ENCODE assay signal across 18 cellular contexts in genomic region chr17:7289256-7290032, GRCh38. TPM values are rescaled to one million over a fixed set of nuclear protein-coding genes. Genes with fewer than 3 reads are reported as not detected.
DNase-seq lines count a peak whose midpoint lies in the region; ATAC-seq and TF ChIP-seq lines count a peak whose summit lies in the region.
"Had no signal": no experiment of that assay in that cellular context is flagged by ENCODE, and none has a peak within 500 bp of the region (broad histone marks: within the 10 kb centered on the region; RNA-seq: fewer than 3 reads in every experiment).

No MANE protein-coding gene starts in this region.

- ATAC-seq in left ventricle myocardium superior = peak; percentile 33
- ATAC-seq in psoas muscle = peak; percentile 24 to 48 (median 37)
- ATAC-seq in GM21423 (IDR thresholded peaks at IDR 0.05; ENCODE audit: unreplicated experiment) = no peak
- ATAC-seq in left lobe of liver = no peak

- TF ChIP-seq CTCF in GM10266 (IDR thresholded peaks at IDR 0.05; ENCODE audit: control insufficient read depth, insufficient read depth, low read depth, missing control alignments) (no peak), psoas muscle (IDR thresholded peaks at IDR 0.05) (no peak)

- H3K9me3 ChIP-seq in psoas muscle = no peaks in the 10 kb centered on the region
- H3K9me3 ChIP-seq: Caco-2 had no signal

- peaks cover 27% of the 10 kb centered on the region for H3K4me1 ChIP-seq in psoas muscle

- 32 to 62% (median 38%) methylated on average over 10 to 18 of the region's 18 CpGs for WGBS in psoas muscle, 3 donors

- H3K27ac ChIP-seq in psoas muscle = peak overlapping the region; percentile 46
- H3K27ac ChIP-seq: PC-9 had no signal

- peak; percentile 14 for DNase-seq in GM10266 (ENCODE audit: extremely low spot score)
- peak; percentile 15 for DNase-seq in epidermal melanocyte (ENCODE audit: insufficient read length, low spot score)
- DNase-seq in left ventricle myocardium superior = peak; percentile 37
- peak in 1 of 2 donors; percentile 79 for DNase-seq in psoas muscle
- DNase-seq in NCI-H2171 (lab: John Stamatoyannopoulos, UW) = no peak
- DNase-seq in left lobe of liver (ENCODE audit: low spot score) = no peak
- no peak for DNase-seq in MV-4-11 (lab: John Stamatoyannopoulos, UW)
- DNase-seq: ACHN, Caco-2, GOT3, HFFc6, KBM-7, NCI-H1436 treated with DMSO at 0.1 percent for 48 hours, NCI-H2029 treated with DMSO at 0.1 percent for 48 hours, NCI-H510A, PC-9 had no signal

- H3K36me3 ChIP-seq in psoas muscle (ENCODE audit: insufficient read depth in 1 of 2, low read depth in 1 of 2) = peaks cover 0 to 34% of the 10 kb centered on the region in 2 donors

- intact Hi-C loops in left ventricle myocardium superior (cut with micrococcal nuclease) (no loop called here), psoas muscle (cut with DNase I) (no loop called here)

- no peak overlapping the region for H3K4me3 ChIP-seq in psoas muscle
- H3K4me3 ChIP-seq: PC-9 had no signal

- peaks cover 0 to 9% (median 0%) of the 10 kb centered on the region in 3 donors for H3K27me3 ChIP-seq in psoas muscle (ENCODE audit: insufficient read depth in 3 of 3, low read length in 2 of 3)

RNA-seq across cellular contexts. Expression of gene YBX2, which starts 5.0 kb away (rescaled TPM):
- total RNA-seq in left ventricle myocardium superior (0.77 TPM), psoas muscle (1 to 10 TPM in 1 of 4 donors, under 1 TPM in 3; 0.37 to 1.0 (median 0.75) TPM), left lobe of liver (0.81 TPM)
- polyA plus RNA-seq in psoas muscle = 1 to 10 TPM in 1 of 3 donors, under 1 TPM in 2; 0.14 to 1.8 (median 0.21) TPM
- total RNA-seq: HFFc6 had no signal

RNA-seq across cellular contexts. Expression of gene SLC2A4, which starts 7.9 kb away (rescaled TPM):
- total RNA-seq in left ventricle myocardium superior (170 TPM), psoas muscle (100 to 1,000 TPM in 3 of 4 donors, 10 to 100 TPM in 1; 50.9 to 257 (median 139) TPM), left lobe of liver (0.48 TPM)
- 100 to 1,000 TPM in 1 of 3 donors, 10 to 100 TPM in 2; 19.4 to 127 (median 33.8) TPM for polyA plus RNA-seq in psoas muscle

RNA-seq across cellular contexts. Expression of gene EIF5A, which starts 18.0 kb away (rescaled TPM):
- total RNA-seq in left ventricle myocardium superior = 311 TPM
- 100 to 1,000 TPM; 293 to 730 (median 567) TPM for total RNA-seq in psoas muscle
- 1,000 to 10,000 TPM in 1 of 3 donors, 100 to 1,000 TPM in 2; 468 to 1,107 (median 518) TPM for polyA plus RNA-seq in psoas muscle
- total RNA-seq in left lobe of liver = 242 TPM

RNA-seq across cellular contexts. Expression of gene GPS2, which starts 25.7 kb away (rescaled TPM):
- 75.0 TPM for total RNA-seq in left ventricle myocardium superior
- 100 to 1,000 TPM in 1 of 4 donors, 10 to 100 TPM in 3; 71.8 to 101 (median 82.5) TPM for total RNA-seq in psoas muscle
- 100 to 1,000 TPM; 139 to 197 (median 146) TPM for polyA plus RNA-seq in psoas muscle
- 21.2 TPM for total RNA-seq in left lobe of liver

RNA-seq across cellular contexts. Expression of gene CLDN7, which starts 27.2 kb away (rescaled TPM):
- total RNA-seq in left ventricle myocardium superior (1.8 TPM), psoas muscle (1 to 10 TPM in 2 of 4 donors, under 1 TPM in 1, not detected in 1; 0.57 to 1.0 (median 1.0) TPM), left lobe of liver (20.5 TPM)
- polyA plus RNA-seq in psoas muscle = 1 to 10 TPM in 1 of 3 donors, under 1 TPM in 2; 0.48 to 1.1 (median 0.83) TPM
- total RNA-seq: SK-MEL-5 had no signal

Comparison
In these comparisons a context has a peak if more than half of its experiments do, and no peak if none do; other contexts are left out.
1. DNase-seq: peak in GM10266 (single experiment), epidermal melanocyte (single experiment) and left ventricle myocardium superior (single experiment); none in NCI-H2171 (single experiment), left lobe of liver (single experiment) and MV-4-11 (single experiment).
2. ATAC-seq: peak in left ventricle myocardium superior (single experiment) and psoas muscle (4 of 4); none in GM21423 (single experiment) and left lobe of liver (single experiment).
3. RNA of gene SLC2A4, which starts 7.9 kb away (total RNA-seq): 170 TPM in left ventricle myocardium superior (single experiment) and 50.9 to 257 TPM in psoas muscle; 0.48 TPM in left lobe of liver (single experiment); every median in the first group is over 10 times any median in the second.